ENCODE assay signal across 11 cellular contexts in the genomic region with DNA sequence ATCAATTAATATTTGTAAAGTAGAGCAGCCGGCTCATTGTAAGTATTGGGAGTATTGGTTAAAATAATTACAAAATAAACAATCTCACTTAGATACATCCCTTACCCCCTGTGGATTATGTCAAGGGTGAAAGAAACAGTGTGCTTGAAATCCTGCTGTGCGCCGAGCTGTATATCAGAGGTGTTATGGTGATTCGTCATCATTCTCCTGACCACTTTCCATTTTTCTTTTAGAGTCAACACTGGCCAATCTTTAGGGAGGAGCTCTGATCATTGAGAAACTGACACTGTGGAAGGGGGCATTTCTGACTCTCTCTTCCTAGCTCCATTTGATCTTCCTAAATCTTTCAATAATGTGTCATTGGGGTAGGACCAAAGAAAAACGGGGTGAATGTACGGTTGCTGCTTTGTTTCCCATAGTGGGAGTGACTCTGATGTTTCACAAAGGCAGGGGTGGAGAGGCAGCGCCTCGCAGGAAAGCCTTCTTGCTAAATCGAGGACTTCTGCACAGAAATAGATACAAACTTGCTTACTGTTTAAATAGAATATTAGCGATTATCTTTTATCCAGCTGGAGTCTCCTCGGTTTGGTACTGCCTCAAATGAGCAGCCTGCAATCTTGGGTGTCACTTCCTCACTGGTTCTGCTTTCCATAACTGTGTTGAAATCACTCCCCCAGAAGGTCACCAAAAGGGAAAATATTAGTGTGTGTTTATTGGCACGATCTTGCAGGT.
DNase-seq lines count a peak whose midpoint lies in the region; ATAC-seq and TF ChIP-seq lines count a peak whose summit lies in the region.
"Had no signal": no experiment of that assay in that cellular context is flagged by ENCODE, and none has a peak within 500 bp of the region (broad histone marks: within the 10 kb centered on the region; RNA-seq: fewer than 3 reads in every experiment).

No MANE protein-coding gene starts in this region.

- H3K36me3 ChIP-seq in Peyer's patch (no peaks in the 10 kb centered on the region), mesendoderm (ENCODE audit: control insufficient read depth, insufficient read depth, low read length) (no peaks in the 10 kb centered on the region)
- H3K36me3 ChIP-seq: colonic mucosa had no signal

- H4K8ac ChIP-seq in mesendoderm (ENCODE audit: low read depth, low read length): no peak overlapping the region

- no peak for TF ChIP-seq POLR2A in Peyer's patch (IDR thresholded peaks at IDR 0.05)

- H3K9me3 ChIP-seq in Peyer's patch: no peaks in the 10 kb centered on the region
- H3K9me3 ChIP-seq: colonic mucosa had no signal

- peaks cover 48% of the 10 kb centered on the region for H3K4me1 Mint-ChIP-seq in activated naive CD4-positive, alpha-beta T cell treated with anti-CD3 and anti-CD28 coated beads, Interleukin-2, amount 10 ng/mL, durations not matched to agents 7 days and 5 days
- peaks cover 92% of the 10 kb centered on the region for H3K4me1 Mint-ChIP-seq in stimulated activated naive CD8-positive, alpha-beta T cell treated with anti-CD3 and anti-CD28 coated beads, Interleukin-15, Interleukin-2, amounts not matched to agents 100 ng/mL and 50 ng/mL, for 24 hours (ENCODE audit: low read depth)

- H2BK15ac ChIP-seq in mesendoderm (replicated peaks; ENCODE audit: low read depth): no peak overlapping the region

- no peak overlapping the region for H3K4me3 Mint-ChIP-seq in activated naive CD4-positive, alpha-beta T cell treated with anti-CD3 and anti-CD28 coated beads, Interleukin-2, amount 10 ng/mL, durations not matched to agents 7 days and 5 days
- peak overlapping the region; percentile 79 for H3K4me3 Mint-ChIP-seq in stimulated activated naive CD8-positive, alpha-beta T cell treated with anti-CD3 and anti-CD28 coated beads, Interleukin-15, Interleukin-2, amounts not matched to agents 100 ng/mL and 50 ng/mL, for 24 hours

- H3K27me3 Mint-ChIP-seq in activated naive CD4-positive, alpha-beta T cell treated with anti-CD3 and anti-CD28 coated beads, Interleukin-2, amount 10 ng/mL, durations not matched to agents 7 days and 5 days: no peaks in the 10 kb centered on the region
- no peaks in the 10 kb centered on the region for H3K27me3 Mint-ChIP-seq in stimulated activated naive CD8-positive, alpha-beta T cell treated with anti-CD3 and anti-CD28 coated beads, Interleukin-15, Interleukin-2, amounts not matched to agents 100 ng/mL and 50 ng/mL, for 24 hours

- no peak overlapping the region for H2AK5ac ChIP-seq in mesendoderm (ENCODE audit: low read length)

- H3K36me3 Mint-ChIP-seq in activated naive CD4-positive, alpha-beta T cell treated with anti-CD3 and anti-CD28 coated beads, Interleukin-2, amount 10 ng/mL, durations not matched to agents 7 days and 5 days: peaks cover 18% of the 10 kb centered on the region
- peaks cover 4 to 7% of the 10 kb centered on the region in 2 donors for H3K36me3 Mint-ChIP-seq in activated naive CD4-positive, alpha-beta T cell treated with anti-CD3 and anti-CD28 coated beads, Interleukin-2, amount 50 U/mL, for 72 hours
- peaks cover 17% of the 10 kb centered on the region for H3K36me3 Mint-ChIP-seq in stimulated activated naive CD8-positive, alpha-beta T cell treated with anti-CD3 and anti-CD28 coated beads, Interleukin-15, Interleukin-2, amounts not matched to agents 100 ng/mL and 50 ng/mL, for 24 hours (ENCODE audit: low read depth)

- H3K9me3 Mint-ChIP-seq in activated naive CD4-positive, alpha-beta T cell treated with anti-CD3 and anti-CD28 coated beads, Interleukin-2, amount 10 ng/mL, durations not matched to agents 7 days and 5 days: no peaks in the 10 kb centered on the region
- H3K9me3 Mint-ChIP-seq in activated naive CD4-positive, alpha-beta T cell treated with anti-CD3 and anti-CD28 coated beads, Interleukin-2, amount 50 U/mL, for 72 hours: peaks cover 3 to 4% of the 10 kb centered on the region in 2 donors
- H3K9me3 Mint-ChIP-seq in stimulated activated naive CD8-positive, alpha-beta T cell treated with anti-CD3 and anti-CD28 coated beads, Interleukin-15, Interleukin-2, amounts not matched to agents 100 ng/mL and 50 ng/mL, for 24 hours: no peaks in the 10 kb centered on the region

- H3K9ac ChIP-seq in mesendoderm (ENCODE audit: low read length): no peak overlapping the region

- H3K4me1 ChIP-seq in Peyer's patch (peaks cover 0 to 10% (median 0%) of the 10 kb centered on the region in 4 donors), mesendoderm (ENCODE audit: control insufficient read depth, low read depth, low read length) (no peaks in the 10 kb centered on the region)
- H3K4me1 ChIP-seq: colonic mucosa had no signal

- no peak overlapping the region for H2BK120ac ChIP-seq in mesendoderm (ENCODE audit: low read depth, low read length)

- no peak for DNase-seq in activated naive CD4-positive, alpha-beta T cell treated with anti-CD3 and anti-CD28 coated beads, Interleukin-2, amount 10 ng/mL, durations not matched to agents 7 days and 5 days
- no peak for DNase-seq in activated naive CD4-positive, alpha-beta T cell (lab: John Stamatoyannopoulos, UW)
- peak; percentile 53 for DNase-seq in NAMALWA (ENCODE audit: low spot score)
- no peak for DNase-seq in activated naive CD4-positive, alpha-beta T cell treated with anti-CD3 and anti-CD28 coated beads, Interleukin-2, amount 50 U/mL, for 72 hours (ENCODE audit: low spot score in 2 of 2)
- DNase-seq in Peyer's patch: no peak
- DNase-seq in cortex of kidney (lab: John Stamatoyannopoulos, UW): no peak
- DNase-seq in mesendoderm: no peak
- DNase-seq: colonic mucosa, NCI-H1436 had no signal

- H3K56ac ChIP-seq in mesendoderm (ENCODE audit: low read length): no peak overlapping the region

- CTCF ChIA-PET in activated naive CD4-positive, alpha-beta T cell treated with anti-CD3 and anti-CD28 coated beads, Interleukin-2, amount 10 ng/mL, durations not matched to agents 7 days and 5 days (lab: Charles Lee): interaction anchor here (1.2 to 1.8 kb wide), 2 partner anchors 152 to 156 kb away, joined by 3 to 4 read pairs; no protein-coding TSS in a partner anchor

- no peak for TF ChIP-seq CTCF in Peyer's patch (IDR thresholded peaks at IDR 0.05)

- H3K4me3 ChIP-seq in Peyer's patch: no peak overlapping the region
- H3K4me3 ChIP-seq in mesendoderm (ENCODE audit: low read length): no peak overlapping the region
- H3K4me3 ChIP-seq: colonic mucosa had no signal

- WGBS in mesendoderm (ENCODE audit: extremely low coverage, insufficient coverage, low lambda C conversion rate): no CpG with 5 or more reads among the region's 12 CpGs

- H3K4me2 ChIP-seq in mesendoderm (ENCODE audit: low read length): no peak overlapping the region

- no peak overlapping the region for H3K4ac ChIP-seq in mesendoderm (ENCODE audit: low read depth, low read length)

- H2BK5ac ChIP-seq in mesendoderm (ENCODE audit: low read length): no peak overlapping the region

- H4K5ac ChIP-seq in mesendoderm (ENCODE audit: low read length): no peak overlapping the region

- H3K79me2 ChIP-seq in mesendoderm (ENCODE audit: control insufficient read depth, insufficient read depth, low read length): no peaks in the 10 kb centered on the region

- H3K27ac Mint-ChIP-seq in activated naive CD4-positive, alpha-beta T cell treated with anti-CD3 and anti-CD28 coated beads, Interleukin-2, amount 10 ng/mL, durations not matched to agents 7 days and 5 days: peak overlapping the region; percentile 44
- H3K27ac Mint-ChIP-seq in activated naive CD4-positive, alpha-beta T cell treated with anti-CD3 and anti-CD28 coated beads, Interleukin-2, amount 50 U/mL, for 72 hours: peak overlapping the region; percentile 5 to 75
- peak overlapping the region; percentile 98 for H3K27ac Mint-ChIP-seq in stimulated activated naive CD8-positive, alpha-beta T cell treated with anti-CD3 and anti-CD28 coated beads, Interleukin-15, Interleukin-2, amounts not matched to agents 100 ng/mL and 50 ng/mL, for 24 hours

- H3K23ac ChIP-seq in mesendoderm (ENCODE audit: low read length): no peak overlapping the region

- H3K79me1 ChIP-seq in mesendoderm (ENCODE audit: low read length): no peaks in the 10 kb centered on the region

- no peaks in the 10 kb centered on the region for H3K27me3 ChIP-seq in Peyer's patch
- no peaks in the 10 kb centered on the region for H3K27me3 ChIP-seq in mesendoderm (ENCODE audit: insufficient read depth, low read length, poor library complexity)
- H3K27me3 ChIP-seq: colonic mucosa had no signal

- H3K27ac ChIP-seq in Peyer's patch (peak overlapping the region in 1 of 4 donors; percentile 72), mesendoderm (ENCODE audit: low read depth, low read length) (no peak overlapping the region)
- H3K27ac ChIP-seq: C4-2B, colonic mucosa had no signal

- no peak overlapping the region for H3K18ac ChIP-seq in mesendoderm (ENCODE audit: low read length)

- ATAC-seq in activated naive CD4-positive, alpha-beta T cell treated with anti-CD3 and anti-CD28 coated beads, Interleukin-2, amount 50 U/mL, for 72 hours: peak; percentile 42 to 63

Comparison
In these comparisons a context has a peak if more than half of its experiments do, and no peak if none do; other contexts are left out.
1. H3K27ac Mint-ChIP-seq: peak in every context shown above with its lines; median percentile 98 in stimulated activated naive CD8-positive, alpha-beta T cell treated with anti-CD3 and anti-CD28 coated beads, Interleukin-15, Interleukin-2, amounts not matched to agents 100 ng/mL and 50 ng/mL, for 24 hours; 44 in activated naive CD4-positive, alpha-beta T cell treated with anti-CD3 and anti-CD28 coated beads, Interleukin-2, amount 10 ng/mL, durations not matched to agents 7 days and 5 days; 40 in activated naive CD4-positive, alpha-beta T cell treated with anti-CD3 and anti-CD28 coated beads, Interleukin-2, amount 50 U/mL, for 72 hours.